Comparison of ENCODE assay signal across 23 cellular contexts in genomic region chr1:33709174-33709573, GRCh38.
"Had no signal": no experiment of that assay in that cellular context is flagged by ENCODE, and none has a peak within 500 bp of the region (broad histone marks: within the 10 kb centered on the region; RNA-seq: fewer than 3 reads in every experiment).

No MANE protein-coding gene starts in this region.

- H3K4me3 Mint-ChIP-seq: IgD-negative memory B cell had no signal

- H3K27ac ChIP-seq: HL-60, KMS-11, SJSA1, SK-N-MC had no signal

- H3K9me3 ChIP-seq: SJSA1 had no signal

- DNase-seq: NCI-H1092, NCI-H1105 treated with DMSO at 0.1 percent for 48 hours, NCI-H1417 treated with DMSO at 0.1 percent for 48 hours, NCI-H146, NCI-H1694 treated with DMSO at 0.1 percent for 48 hours, NCI-H1930, NCI-H2081, NCI-H2107, NCI-H226, NCI-H446, NCI-H510A, NCI-H524 treated with DMSO at 0.1 percent for 48 hours, NCI-H69, NCI-H774, Right ventricle myocardium superior, RPMI8226, SIG-M5 had no signal

- H3K4me2 ChIP-seq: KMS-11 had no signal

- H3K9ac ChIP-seq: KMS-11 had no signal

- H3K4me1 Mint-ChIP-seq: IgD-negative memory B cell had no signal

- H3K4me3 ChIP-seq: K562, SJSA1, SK-N-MC had no signal

- ATAC-seq: K562 had no signal

- H3K27me3 ChIP-seq: SJSA1 had no signal

- H3K36me3 ChIP-seq: SJSA1 had no signal
